Comparison of ENCODE assay signal across 31 cellular contexts in genomic region chr14:36971263-36971855, GRCh38.
"Had no signal": no experiment of that assay in that cellular context is flagged by ENCODE, and none has a peak within 500 bp of the region (broad histone marks: within the 10 kb centered on the region; RNA-seq: fewer than 3 reads in every experiment).

No MANE protein-coding gene starts in this region.

- H3K27me3 ChIP-seq: brain microvascular endothelial cell, MG63, SJCRH30 had no signal

- H3K4me3 ChIP-seq: MG63, SJCRH30, SK-N-MC had no signal

- H3K4me1 ChIP-seq: SJCRH30 had no signal

- H3K36me3 ChIP-seq: brain microvascular endothelial cell, MG63, SJCRH30 had no signal

- H3K9me3 ChIP-seq: MG63, SJCRH30 had no signal

- DNase-seq: activated B cell treated with CpG ODN at 0.5 μM for 24 hours; activated CD4-positive, alpha-beta memory T cell treated with anti-CD3 and anti-CD28 coated beads for 36 hours; activated CD4-positive, alpha-beta T cell treated with anti-CD3 and anti-CD28 coated beads for 4 hours; activated CD4-positive, alpha-beta T cell treated with anti-CD3 and anti-CD28 coated beads, Interleukin-2, amount 50 U/mL, for 1 hour; activated CD4-positive, CD25-positive, alpha-beta regulatory T cell treated with anti-CD3 and anti-CD28 coated beads, Interleukin-2, amount 50 U/mL, for 72 hours; activated CD8-positive, alpha-beta memory T cell treated with anti-CD3 and anti-CD28 coated beads, Interleukin-2, amount 50 U/mL, for 4 hours; activated effector memory CD4-positive, alpha-beta T cell treated with Interleukin-2 at 50 U/mL for 16 hours; activated naive CD4-positive, alpha-beta T cell; activated naive CD4-positive, alpha-beta T cell treated with anti-CD3 and anti-CD28 coated beads, Interleukin-2, amount 50 U/mL, for 16 hours; activated naive CD8-positive, alpha-beta T cell treated with anti-CD3 and anti-CD28 coated beads for 36 hours; activated T-cell treated with anti-CD3 and anti-CD28 coated beads for 4 hours; activated T-cell treated with anti-CD3 and anti-CD28 coated beads, Interleukin-2, amount 50 U/mL, for 48 hours; amniotic stem cell; aorta; brain microvascular endothelial cell; central memory CD4-positive, alpha-beta T cell; Karpas-422; MG63; NCI-H1048; NCI-H1105 treated with DMSO at 0.1 percent for 48 hours; NCI-H1436; NCI-H1694; NCI-H1930; NCI-H2081 treated with DMSO at 0.1 percent for 48 hours; NCI-H510A; NCI-H526; NCI-H748 treated with DMSO at 0.1 percent for 48 hours; SHP77; SJCRH30 had no signal

- H3K27ac ChIP-seq: brain microvascular endothelial cell, SJCRH30, SK-N-MC, VCaP had no signal
